Comparison of ENCODE assay signal across 1 cellular context in genomic region chr11:95339554-95339953, GRCh38.
TF ChIP-seq lines count a peak whose summit lies in the region.

No MANE protein-coding gene starts in this region.

TF ChIP-seq in GM12878, 131 proteins besides CTCF, POLR2A, EP300 and RAD21 (continued from another document and continues in another):
- TF ChIP-seq, protein P1, sequence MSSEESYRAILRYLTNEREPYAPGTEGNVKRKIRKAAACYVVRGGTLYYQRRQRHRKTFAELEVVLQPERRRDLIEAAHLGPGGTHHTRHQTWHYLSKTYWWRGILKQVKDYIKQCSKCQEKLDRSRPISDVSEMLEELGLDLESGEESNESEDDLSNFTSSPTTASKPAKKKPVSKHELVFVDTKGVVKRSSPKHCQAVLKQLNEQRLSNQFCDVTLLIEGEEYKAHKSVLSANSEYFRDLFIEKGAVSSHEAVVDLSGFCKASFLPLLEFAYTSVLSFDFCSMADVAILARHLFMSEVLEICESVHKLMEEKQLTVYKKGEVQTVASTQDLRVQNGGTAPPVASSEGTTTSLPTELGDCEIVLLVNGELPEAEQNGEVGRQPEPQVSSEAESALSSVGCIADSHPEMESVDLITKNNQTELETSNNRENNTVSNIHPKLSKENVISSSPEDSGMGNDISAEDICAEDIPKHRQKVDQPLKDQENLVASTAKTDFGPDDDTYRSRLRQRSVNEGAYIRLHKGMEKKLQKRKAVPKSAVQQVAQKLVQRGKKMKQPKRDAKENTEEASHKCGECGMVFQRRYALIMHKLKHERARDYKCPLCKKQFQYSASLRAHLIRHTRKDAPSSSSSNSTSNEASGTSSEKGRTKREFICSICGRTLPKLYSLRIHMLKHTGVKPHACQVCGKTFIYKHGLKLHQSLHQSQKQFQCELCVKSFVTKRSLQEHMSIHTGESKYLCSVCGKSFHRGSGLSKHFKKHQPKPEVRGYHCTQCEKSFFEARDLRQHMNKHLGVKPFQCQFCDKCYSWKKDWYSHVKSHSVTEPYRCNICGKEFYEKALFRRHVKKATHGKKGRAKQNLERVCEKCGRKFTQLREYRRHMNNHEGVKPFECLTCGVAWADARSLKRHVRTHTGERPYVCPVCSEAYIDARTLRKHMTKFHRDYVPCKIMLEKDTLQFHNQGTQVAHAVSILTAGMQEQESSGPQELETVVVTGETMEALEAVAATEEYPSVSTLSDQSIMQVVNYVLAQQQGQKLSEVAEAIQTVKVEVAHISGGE (CRISPR knock-in tag; IDR thresholded peaks at IDR 0.05) = no peak
- no peak for TF ChIP-seq BMI1 (IDR thresholded peaks at IDR 0.05; ENCODE audit: borderline replicate concordance)
- no peak for TF ChIP-seq POLR2AphosphoS5 (IDR thresholded peaks at IDR 0.05; ENCODE audit: low read length)
- no peak for TF ChIP-seq SIN3A (IDR thresholded peaks at IDR 0.05; ENCODE audit: low read depth, low read length)
- TF ChIP-seq RCOR1 (conservative IDR thresholded peaks at IDR 0.05; ENCODE audit: low read depth, low read length) = no peak
- no peak for TF ChIP-seq DPF2 (IDR thresholded peaks at IDR 0.05)
- TF ChIP-seq, protein P2, sequence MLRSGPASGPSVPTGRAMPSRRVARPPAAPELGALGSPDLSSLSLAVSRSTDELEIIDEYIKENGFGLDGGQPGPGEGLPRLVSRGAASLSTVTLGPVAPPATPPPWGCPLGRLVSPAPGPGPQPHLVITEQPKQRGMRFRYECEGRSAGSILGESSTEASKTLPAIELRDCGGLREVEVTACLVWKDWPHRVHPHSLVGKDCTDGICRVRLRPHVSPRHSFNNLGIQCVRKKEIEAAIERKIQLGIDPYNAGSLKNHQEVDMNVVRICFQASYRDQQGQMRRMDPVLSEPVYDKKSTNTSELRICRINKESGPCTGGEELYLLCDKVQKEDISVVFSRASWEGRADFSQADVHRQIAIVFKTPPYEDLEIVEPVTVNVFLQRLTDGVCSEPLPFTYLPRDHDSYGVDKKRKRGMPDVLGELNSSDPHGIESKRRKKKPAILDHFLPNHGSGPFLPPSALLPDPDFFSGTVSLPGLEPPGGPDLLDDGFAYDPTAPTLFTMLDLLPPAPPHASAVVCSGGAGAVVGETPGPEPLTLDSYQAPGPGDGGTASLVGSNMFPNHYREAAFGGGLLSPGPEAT (IDR thresholded peaks at IDR 0.05; ENCODE audit: low read depth) = no peak
- no peak for TF ChIP-seq KAT2A (conservative IDR thresholded peaks at IDR 0.05; ENCODE audit: control insufficient read depth, low read depth, low read length)
- TF ChIP-seq, protein P3, sequence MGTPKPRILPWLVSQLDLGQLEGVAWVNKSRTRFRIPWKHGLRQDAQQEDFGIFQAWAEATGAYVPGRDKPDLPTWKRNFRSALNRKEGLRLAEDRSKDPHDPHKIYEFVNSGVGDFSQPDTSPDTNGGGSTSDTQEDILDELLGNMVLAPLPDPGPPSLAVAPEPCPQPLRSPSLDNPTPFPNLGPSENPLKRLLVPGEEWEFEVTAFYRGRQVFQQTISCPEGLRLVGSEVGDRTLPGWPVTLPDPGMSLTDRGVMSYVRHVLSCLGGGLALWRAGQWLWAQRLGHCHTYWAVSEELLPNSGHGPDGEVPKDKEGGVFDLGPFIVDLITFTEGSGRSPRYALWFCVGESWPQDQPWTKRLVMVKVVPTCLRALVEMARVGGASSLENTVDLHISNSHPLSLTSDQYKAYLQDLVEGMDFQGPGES (IDR thresholded peaks at IDR 0.05) = no peak
- no peak for TF ChIP-seq NR2C1 (IDR thresholded peaks at IDR 0.05)
- TF ChIP-seq EED (IDR thresholded peaks at IDR 0.05; ENCODE audit: low read depth) = peak; percentile 21; the same call in 1 of the 2 replicates
- no peak for TF ChIP-seq MTA2 (IDR thresholded peaks at IDR 0.05; ENCODE audit: low read depth)
- TF ChIP-seq, protein P4, sequence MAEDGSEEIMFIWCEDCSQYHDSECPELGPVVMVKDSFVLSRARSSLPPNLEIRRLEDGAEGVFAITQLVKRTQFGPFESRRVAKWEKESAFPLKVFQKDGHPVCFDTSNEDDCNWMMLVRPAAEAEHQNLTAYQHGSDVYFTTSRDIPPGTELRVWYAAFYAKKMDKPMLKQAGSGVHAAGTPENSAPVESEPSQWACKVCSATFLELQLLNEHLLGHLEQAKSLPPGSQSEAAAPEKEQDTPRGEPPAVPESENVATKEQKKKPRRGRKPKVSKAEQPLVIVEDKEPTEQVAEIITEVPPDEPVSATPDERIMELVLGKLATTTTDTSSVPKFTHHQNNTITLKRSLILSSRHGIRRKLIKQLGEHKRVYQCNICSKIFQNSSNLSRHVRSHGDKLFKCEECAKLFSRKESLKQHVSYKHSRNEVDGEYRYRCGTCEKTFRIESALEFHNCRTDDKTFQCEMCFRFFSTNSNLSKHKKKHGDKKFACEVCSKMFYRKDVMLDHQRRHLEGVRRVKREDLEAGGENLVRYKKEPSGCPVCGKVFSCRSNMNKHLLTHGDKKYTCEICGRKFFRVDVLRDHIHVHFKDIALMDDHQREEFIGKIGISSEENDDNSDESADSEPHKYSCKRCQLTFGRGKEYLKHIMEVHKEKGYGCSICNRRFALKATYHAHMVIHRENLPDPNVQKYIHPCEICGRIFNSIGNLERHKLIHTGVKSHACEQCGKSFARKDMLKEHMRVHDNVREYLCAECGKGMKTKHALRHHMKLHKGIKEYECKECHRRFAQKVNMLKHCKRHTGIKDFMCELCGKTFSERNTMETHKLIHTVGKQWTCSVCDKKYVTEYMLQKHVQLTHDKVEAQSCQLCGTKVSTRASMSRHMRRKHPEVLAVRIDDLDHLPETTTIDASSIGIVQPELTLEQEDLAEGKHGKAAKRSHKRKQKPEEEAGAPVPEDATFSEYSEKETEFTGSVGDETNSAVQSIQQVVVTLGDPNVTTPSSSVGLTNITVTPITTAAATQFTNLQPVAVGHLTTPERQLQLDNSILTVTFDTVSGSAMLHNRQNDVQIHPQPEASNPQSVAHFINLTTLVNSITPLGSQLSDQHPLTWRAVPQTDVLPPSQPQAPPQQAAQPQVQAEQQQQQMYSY (CRISPR knock-in tag; IDR thresholded peaks at IDR 0.05) = no peak
- TF ChIP-seq SREBF1 (IDR thresholded peaks at IDR 0.05; ENCODE audit: low read length) = no peak
- TF ChIP-seq ZNF687 (IDR thresholded peaks at IDR 0.05) = no peak
- no peak for TF ChIP-seq FOXK2 (IDR thresholded peaks at IDR 0.05)
- TF ChIP-seq, protein P5, sequence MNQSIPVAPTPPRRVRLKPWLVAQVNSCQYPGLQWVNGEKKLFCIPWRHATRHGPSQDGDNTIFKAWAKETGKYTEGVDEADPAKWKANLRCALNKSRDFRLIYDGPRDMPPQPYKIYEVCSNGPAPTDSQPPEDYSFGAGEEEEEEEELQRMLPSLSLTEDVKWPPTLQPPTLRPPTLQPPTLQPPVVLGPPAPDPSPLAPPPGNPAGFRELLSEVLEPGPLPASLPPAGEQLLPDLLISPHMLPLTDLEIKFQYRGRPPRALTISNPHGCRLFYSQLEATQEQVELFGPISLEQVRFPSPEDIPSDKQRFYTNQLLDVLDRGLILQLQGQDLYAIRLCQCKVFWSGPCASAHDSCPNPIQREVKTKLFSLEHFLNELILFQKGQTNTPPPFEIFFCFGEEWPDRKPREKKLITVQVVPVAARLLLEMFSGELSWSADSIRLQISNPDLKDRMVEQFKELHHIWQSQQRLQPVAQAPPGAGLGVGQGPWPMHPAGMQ (IDR thresholded peaks at IDR 0.05; ENCODE audit: borderline replicate concordance) = no peak
- no peak for TF ChIP-seq SIX5 (IDR thresholded peaks at IDR 0.05; ENCODE audit: low read depth, low read length, severe bottlenecking)
- TF ChIP-seq E2F4 (IDR thresholded peaks at IDR 0.05; ENCODE audit: low read depth, low read length) = no peak
- TF ChIP-seq, protein P6, sequence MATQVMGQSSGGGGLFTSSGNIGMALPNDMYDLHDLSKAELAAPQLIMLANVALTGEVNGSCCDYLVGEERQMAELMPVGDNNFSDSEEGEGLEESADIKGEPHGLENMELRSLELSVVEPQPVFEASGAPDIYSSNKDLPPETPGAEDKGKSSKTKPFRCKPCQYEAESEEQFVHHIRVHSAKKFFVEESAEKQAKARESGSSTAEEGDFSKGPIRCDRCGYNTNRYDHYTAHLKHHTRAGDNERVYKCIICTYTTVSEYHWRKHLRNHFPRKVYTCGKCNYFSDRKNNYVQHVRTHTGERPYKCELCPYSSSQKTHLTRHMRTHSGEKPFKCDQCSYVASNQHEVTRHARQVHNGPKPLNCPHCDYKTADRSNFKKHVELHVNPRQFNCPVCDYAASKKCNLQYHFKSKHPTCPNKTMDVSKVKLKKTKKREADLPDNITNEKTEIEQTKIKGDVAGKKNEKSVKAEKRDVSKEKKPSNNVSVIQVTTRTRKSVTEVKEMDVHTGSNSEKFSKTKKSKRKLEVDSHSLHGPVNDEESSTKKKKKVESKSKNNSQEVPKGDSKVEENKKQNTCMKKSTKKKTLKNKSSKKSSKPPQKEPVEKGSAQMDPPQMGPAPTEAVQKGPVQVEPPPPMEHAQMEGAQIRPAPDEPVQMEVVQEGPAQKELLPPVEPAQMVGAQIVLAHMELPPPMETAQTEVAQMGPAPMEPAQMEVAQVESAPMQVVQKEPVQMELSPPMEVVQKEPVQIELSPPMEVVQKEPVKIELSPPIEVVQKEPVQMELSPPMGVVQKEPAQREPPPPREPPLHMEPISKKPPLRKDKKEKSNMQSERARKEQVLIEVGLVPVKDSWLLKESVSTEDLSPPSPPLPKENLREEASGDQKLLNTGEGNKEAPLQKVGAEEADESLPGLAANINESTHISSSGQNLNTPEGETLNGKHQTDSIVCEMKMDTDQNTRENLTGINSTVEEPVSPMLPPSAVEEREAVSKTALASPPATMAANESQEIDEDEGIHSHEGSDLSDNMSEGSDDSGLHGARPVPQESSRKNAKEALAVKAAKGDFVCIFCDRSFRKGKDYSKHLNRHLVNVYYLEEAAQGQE (IDR thresholded peaks at IDR 0.05; ENCODE audit: low read depth, low read length) = no peak
- TF ChIP-seq SUPT20H (IDR thresholded peaks at IDR 0.05; ENCODE audit: borderline replicate concordance, control insufficient read depth, low read depth, low read length) = no peak
- TF ChIP-seq ZBTB33 (IDR thresholded peaks at IDR 0.05) = no peak
- TF ChIP-seq MEF2B (IDR thresholded peaks at IDR 0.05; ENCODE audit: partially characterized antibody, poor library complexity, severe bottlenecking) = no peak
- peak; percentile 58; the same call in 1 of the 2 replicates for TF ChIP-seq FOXM1 (IDR thresholded peaks at IDR 0.05; ENCODE audit: low read depth, low read length)
- TF ChIP-seq BCLAF1 (IDR thresholded peaks at IDR 0.05) = no peak
- no peak for TF ChIP-seq FOS (IDR thresholded peaks at IDR 0.05; ENCODE audit: borderline replicate concordance, extremely low read depth, insufficient read length)
